Comparison of ENCODE assay signal across 7 cellular contexts in genomic region chr2:4353668-4354067, GRCh38.
"Had no signal": no experiment of that assay in that cellular context is flagged by ENCODE, and none has a peak within 500 bp of the region (broad histone marks: within the 10 kb centered on the region; RNA-seq: fewer than 3 reads in every experiment).

No MANE protein-coding gene starts in this region.

- H3K4me3 Mint-ChIP-seq: H9, IgD-negative memory B cell had no signal

- H3K4me1 Mint-ChIP-seq: IgD-negative memory B cell had no signal

- H3K27ac Mint-ChIP-seq: H9, IgD-negative memory B cell had no signal

- DNase-seq: GOT3, H9, HCEC 1CT, KBM-7 had no signal

- FAIRE-seq: H54, HTR-8/SVneo had no signal
